In genomic region chr12:54523637-54524036, GRCh38 we compare ENCODE assay signal across 19 cellular contexts. TPM values are rescaled to one million over a fixed set of nuclear protein-coding genes. Genes with fewer than 3 reads are reported as not detected.
A peak's percentile ranks its signal among the peaks of the same experiment; 100 is the strongest.
DNase-seq lines count a peak whose midpoint lies in the region; ATAC-seq and TF ChIP-seq lines count a peak whose summit lies in the region.
"Had no signal": no experiment of that assay in that cellular context is flagged by ENCODE, and none has a peak within 500 bp of the region (broad histone marks: within the 10 kb centered on the region; RNA-seq: fewer than 3 reads in every experiment).

No MANE protein-coding gene starts in this region.

- no peaks in the 10 kb centered on the region for H3K27me3 ChIP-seq in GM23338 (ENCODE audit: insufficient read depth)
- H3K27me3 ChIP-seq: BLaER1, Peyer's patch had no signal

- no peaks in the 10 kb centered on the region for H3K9me2 ChIP-seq in GM23338 (ENCODE audit: insufficient read depth)

- no peak overlapping the region for H3K27ac ChIP-seq in GM23338 (ENCODE audit: low read depth)
- H3K27ac ChIP-seq: BLaER1, Peyer's patch had no signal

- H3F3A ChIP-seq in GM23338 (replicated peaks; ENCODE audit: low read depth): no peaks in the 10 kb centered on the region

- H3K4me3 Mint-ChIP-seq in activated T-cell treated with anti-CD3 and anti-CD28 coated beads, Interleukin-2, amount 50 U/mL, for 72 hours: no peak overlapping the region
- no peak overlapping the region for H3K4me3 Mint-ChIP-seq in T-helper 17 cell
- no peak overlapping the region for H3K4me3 Mint-ChIP-seq in activated T-helper 17 cell treated with anti-CD3 and anti-CD28 coated beads, Interleukin-2, amount 50 U/mL, for 72 hours
- H3K4me3 Mint-ChIP-seq in GM23338: no peak overlapping the region
- H3K4me3 Mint-ChIP-seq: CD4-positive, alpha-beta T cell; IgD-negative memory B cell had no signal

- ATAC-seq in activated T-cell treated with anti-CD3 and anti-CD28 coated beads, Interleukin-2, amount 50 U/mL, for 72 hours (replicated peaks in 1 of 2): no peak
- ATAC-seq in T-helper 17 cell (no peak), GM23338 (no peak)
- ATAC-seq in activated T-helper 17 cell treated with anti-CD3 and anti-CD28 coated beads, Interleukin-2, amount 50 U/mL, for 72 hours (replicated peaks): no peak

- no peak for TF ChIP-seq CTCF in GM23338 (conservative IDR thresholded peaks at IDR 0.05; ENCODE audit: low read depth in 2 of 2)

- H3K79me2 ChIP-seq in GM23338 (replicated peaks; ENCODE audit: insufficient read depth): no peaks in the 10 kb centered on the region

- H3K4me1 Mint-ChIP-seq in activated T-cell treated with anti-CD3 and anti-CD28 coated beads, Interleukin-2, amount 50 U/mL, for 72 hours (ENCODE audit: low read depth): peaks cover 39% of the 10 kb centered on the region
- H3K4me1 Mint-ChIP-seq in T-helper 17 cell (peaks cover 21% of the 10 kb centered on the region), GM23338 (peaks cover 15% of the 10 kb centered on the region)
- H3K4me1 Mint-ChIP-seq in activated T-helper 17 cell treated with anti-CD3 and anti-CD28 coated beads, Interleukin-2, amount 50 U/mL, for 72 hours: peaks cover 32% of the 10 kb centered on the region
- H3K4me1 Mint-ChIP-seq: IgD-negative memory B cell had no signal

- H3K4me2 ChIP-seq in GM23338: no peak overlapping the region
- H3K4me2 ChIP-seq: BLaER1 had no signal

- H3K36me3 Mint-ChIP-seq in activated T-cell treated with anti-CD3 and anti-CD28 coated beads, Interleukin-2, amount 50 U/mL, for 72 hours (ENCODE audit: insufficient read depth in 2 of 2): peaks cover 47 to 49% of the 10 kb centered on the region in 2 donors
- peaks cover 23% of the 10 kb centered on the region for H3K36me3 Mint-ChIP-seq in T-helper 17 cell (ENCODE audit: low read depth)
- no peaks in the 10 kb centered on the region for H3K36me3 Mint-ChIP-seq in activated T-helper 17 cell treated with anti-CD3 and anti-CD28 coated beads, Interleukin-2, amount 50 U/mL, for 72 hours (ENCODE audit: low read depth)
- no peaks in the 10 kb centered on the region for H3K36me3 Mint-ChIP-seq in GM23338 (ENCODE audit: low read depth)

- H4K20me1 ChIP-seq in GM23338 (replicated peaks; ENCODE audit: insufficient read depth): no peaks in the 10 kb centered on the region

- H3K9me3 Mint-ChIP-seq in activated T-cell treated with anti-CD3 and anti-CD28 coated beads, Interleukin-2, amount 50 U/mL, for 72 hours: no peaks in the 10 kb centered on the region
- no peaks in the 10 kb centered on the region for H3K9me3 Mint-ChIP-seq in activated T-helper 17 cell treated with anti-CD3 and anti-CD28 coated beads, Interleukin-2, amount 50 U/mL, for 72 hours
- no peaks in the 10 kb centered on the region for H3K9me3 Mint-ChIP-seq in GM23338
- H3K9me3 Mint-ChIP-seq: CD4-positive, alpha-beta T cell; IgD-negative memory B cell had no signal

- peaks cover 6% of the 10 kb centered on the region; the same call in 1 of the 2 replicates for H3K4me1 ChIP-seq in GM23338 (ENCODE audit: insufficient read depth)
- H3K4me1 ChIP-seq: Peyer's patch had no signal

- no peak overlapping the region for H3K4me3 ChIP-seq in GM23338
- H3K4me3 ChIP-seq: BLaER1, Peyer's patch had no signal

- no peaks in the 10 kb centered on the region for H3K9me3 ChIP-seq in T-helper 17 cell (ENCODE audit: control insufficient read depth, low read length, poor library complexity, severe bottlenecking)
- H3K9me3 ChIP-seq: BLaER1, Peyer's patch had no signal

- no peak overlapping the region for H2AFZ ChIP-seq in GM23338

- DNase-seq in activated T-cell treated with anti-CD3 and anti-CD28 coated beads, Interleukin-2, amount 50 U/mL, for 72 hours: no peak
- no peak for DNase-seq in activated T-cell treated with anti-CD3 and anti-CD28 coated beads, Interleukin-2, amount 50 U/mL, for 1 hour
- DNase-seq in T-helper 17 cell (no peak), islet precursor cell (peak; percentile 44), SIG-M5 (lab: John Stamatoyannopoulos, UW) (no peak), GM23338 (ENCODE audit: low spot score) (no peak)
- DNase-seq: ACHN; CD4-positive, alpha-beta T cell; COR-L47; DMS79; H7; NCI-H1694; NCI-H2081; NCI-H2171; NCI-H524 treated with DMSO at 0.1 percent for 48 hours; Peyer's patch had no signal

- H3K27me3 Mint-ChIP-seq in activated T-cell treated with anti-CD3 and anti-CD28 coated beads, Interleukin-2, amount 50 U/mL, for 72 hours (ENCODE audit: low read depth): no peaks in the 10 kb centered on the region
- no peaks in the 10 kb centered on the region for H3K27me3 Mint-ChIP-seq in T-helper 17 cell
- no peaks in the 10 kb centered on the region for H3K27me3 Mint-ChIP-seq in activated T-helper 17 cell treated with anti-CD3 and anti-CD28 coated beads, Interleukin-2, amount 50 U/mL, for 72 hours
- peaks cover 3% of the 10 kb centered on the region for H3K27me3 Mint-ChIP-seq in GM23338 (ENCODE audit: insufficient read depth, low read depth, poor library complexity)
- H3K27me3 Mint-ChIP-seq: CD4-positive, alpha-beta T cell; IgD-negative memory B cell had no signal

- H3K27ac Mint-ChIP-seq in activated T-cell treated with anti-CD3 and anti-CD28 coated beads, Interleukin-2, amount 50 U/mL, for 72 hours: peak overlapping the region; percentile 100
- peak overlapping the region; percentile 87 for H3K27ac Mint-ChIP-seq in T-helper 17 cell
- H3K27ac Mint-ChIP-seq in activated T-helper 17 cell treated with anti-CD3 and anti-CD28 coated beads, Interleukin-2, amount 50 U/mL, for 72 hours: peak overlapping the region; percentile 96
- no peak overlapping the region for H3K27ac Mint-ChIP-seq in GM23338
- H3K27ac Mint-ChIP-seq: CD4-positive, alpha-beta T cell had no signal

- H3K36me3 ChIP-seq in GM23338 (ENCODE audit: insufficient read depth): no peaks in the 10 kb centered on the region

TF ChIP-seq in GM23338, 12 proteins besides CTCF, POLR2A, EP300 and RAD21 (continues in another document):
- TF ChIP-seq JUNB (IDR thresholded peaks at IDR 0.05; ENCODE audit: unreplicated experiment) (no peak), CREB1 (CRISPR knock-in tag; IDR thresholded peaks at IDR 0.05; ENCODE audit: low read depth) (no peak), NANOG (IDR thresholded peaks at IDR 0.05; ENCODE audit: borderline replicate concordance) (no peak), POLR2AphosphoS5 (IDR thresholded peaks at IDR 0.05; ENCODE audit: low read depth) (no peak), EZH2 (IDR thresholded peaks at IDR 0.05; ENCODE audit: low read depth, unreplicated experiment) (no peak)
- TF ChIP-seq, protein P1, sequence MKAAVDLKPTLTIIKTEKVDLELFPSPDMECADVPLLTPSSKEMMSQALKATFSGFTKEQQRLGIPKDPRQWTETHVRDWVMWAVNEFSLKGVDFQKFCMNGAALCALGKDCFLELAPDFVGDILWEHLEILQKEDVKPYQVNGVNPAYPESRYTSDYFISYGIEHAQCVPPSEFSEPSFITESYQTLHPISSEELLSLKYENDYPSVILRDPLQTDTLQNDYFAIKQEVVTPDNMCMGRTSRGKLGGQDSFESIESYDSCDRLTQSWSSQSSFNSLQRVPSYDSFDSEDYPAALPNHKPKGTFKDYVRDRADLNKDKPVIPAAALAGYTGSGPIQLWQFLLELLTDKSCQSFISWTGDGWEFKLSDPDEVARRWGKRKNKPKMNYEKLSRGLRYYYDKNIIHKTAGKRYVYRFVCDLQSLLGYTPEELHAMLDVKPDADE (IDR thresholded peaks at IDR 0.05): no peak

RNA-seq across cellular contexts. Expression of gene PDE1B, which starts 25.8 kb away (rescaled TPM):
- 10 to 100 TPM; 10.9 to 15.3 TPM for total RNA-seq in activated T-cell treated with anti-CD3 and anti-CD28 coated beads, Interleukin-2, amount 50 U/mL, for 72 hours
- total RNA-seq in T-helper 17 cell: 10 to 100 TPM; 11.6 to 12.5 TPM
- 10 to 100 TPM; 17.8 to 47.4 TPM for total RNA-seq in activated T-helper 17 cell treated with anti-CD3 and anti-CD28 coated beads, Interleukin-2, amount 50 U/mL, for 72 hours
- 0.59 and 2.2 TPM in 2 replicates for total RNA-seq in GM23338 (2014; rRNA removed; shearing (Covaris generic))
- polyA plus RNA-seq in GM23338 (2016; fragmentation: Nextera tagmentation; extraction: Ambion mirVana): 0.28 and 0.52 TPM in 2 replicates

RNA-seq across cellular contexts. Expression of gene NCKAP1L, which starts 26.1 kb away (rescaled TPM):
- total RNA-seq in activated T-cell treated with anti-CD3 and anti-CD28 coated beads, Interleukin-2, amount 50 U/mL, for 72 hours: 100 to 1,000 TPM; 124 to 148 TPM
- 100 to 1,000 TPM; 127 to 136 TPM for total RNA-seq in T-helper 17 cell
- total RNA-seq in activated T-helper 17 cell treated with anti-CD3 and anti-CD28 coated beads, Interleukin-2, amount 50 U/mL, for 72 hours: 100 to 1,000 TPM; 152 to 189 TPM
- total RNA-seq in GM23338 (2014; rRNA removed; shearing (Covaris generic)): not detected in 2 replicates
- polyA plus RNA-seq in GM23338 (2016; fragmentation: Nextera tagmentation; extraction: Ambion mirVana): 0.12 TPM in 1 of 2 replicates, not detected in the other
- total RNA-seq: H7 had no signal

RNA-seq across cellular contexts. Expression of gene GTSF1, which starts 50.2 kb away (rescaled TPM):
- total RNA-seq in activated T-cell treated with anti-CD3 and anti-CD28 coated beads, Interleukin-2, amount 50 U/mL, for 72 hours: 10 to 100 TPM in 1 of 2 donors, 1 to 10 TPM in 1; 8.5 to 12.4 TPM
- 1 to 10 TPM; 3.7 to 3.9 TPM for total RNA-seq in T-helper 17 cell
- 10 to 100 TPM; 16.4 to 21.2 TPM for total RNA-seq in activated T-helper 17 cell treated with anti-CD3 and anti-CD28 coated beads, Interleukin-2, amount 50 U/mL, for 72 hours
- total RNA-seq in GM23338 (2014; rRNA removed; shearing (Covaris generic)): not detected in 2 replicates
- 1.3 and 2.3 TPM in 2 replicates for polyA plus RNA-seq in GM23338 (2016; fragmentation: Nextera tagmentation; extraction: Ambion mirVana)

Comparison
In these comparisons a context has a peak if more than half of its experiments do, and no peak if none do; other contexts are left out.
1. RNA of gene NCKAP1L, which starts 26.1 kb away (total RNA-seq): 152 to 189 TPM in activated T-helper 17 cell treated with anti-CD3 and anti-CD28 coated beads, Interleukin-2, amount 50 U/mL, for 72 hours, 124 to 148 TPM in activated T-cell treated with anti-CD3 and anti-CD28 coated beads, Interleukin-2, amount 50 U/mL, for 72 hours and 127 to 136 TPM in T-helper 17 cell; not detected in GM23338; every median in the first group is over 100 times any median in the second.